19 cellular contexts compared by ENCODE assay signal in genomic region chr17:49508891-49509587, GRCh38. TPM values are rescaled to one million over a fixed set of nuclear protein-coding genes. Genes with fewer than 3 reads are reported as not detected.
DNase-seq lines count a peak whose midpoint lies in the region; ATAC-seq and TF ChIP-seq lines count a peak whose summit lies in the region.
"Had no signal": no experiment of that assay in that cellular context is flagged by ENCODE, and none has a peak within 500 bp of the region (broad histone marks: within the 10 kb centered on the region; RNA-seq: fewer than 3 reads in every experiment).

No MANE protein-coding gene starts in this region.

- 41 to 51% methylated on average over 6 to 7 of the region's 7 CpGs for WGBS in tibial nerve, 2 donors

- no peaks in the 10 kb centered on the region for H3F3A ChIP-seq in PC-3 (ENCODE audit: low read length, unreplicated experiment)

- peak overlapping the region; percentile 70 for H3K4me2 ChIP-seq in PC-3 (ENCODE audit: low read length)

- no TSS peak for BruUV-seq in PC-3 (replicated peaks; lab: Mats Ljungman, UMichigan)

- TF ChIP-seq CTCF in PC-3 (conservative IDR thresholded peaks at IDR 0.05; ENCODE audit: low read depth, low read length), result no peak
- no peak for TF ChIP-seq CTCF in tibial nerve (IDR thresholded peaks at IDR 0.05)

- H3K27ac ChIP-seq in PC-3 (ENCODE audit: low read length), result no peak overlapping the region
- H3K27ac ChIP-seq in tibial nerve, result peak overlapping the region in 3 of 4 donors; percentile 10 to 78 (median 58)
- H3K27ac ChIP-seq: 22Rv1, brain microvascular endothelial cell, lower lobe of right lung had no signal

- H3K36me3 ChIP-seq in PC-3 (ENCODE audit: low read depth, low read length) (no peaks in the 10 kb centered on the region), iPS-15b (ENCODE audit: control insufficient read depth, insufficient read depth, low read length) (peaks cover 6% of the 10 kb centered on the region), tibial nerve (peaks cover 0 to 57% (median 0%) of the 10 kb centered on the region in 3 donors)
- H3K36me3 ChIP-seq: brain microvascular endothelial cell, lower lobe of right lung had no signal

- TF ChIP-seq EP300 in tibial nerve (IDR thresholded peaks at IDR 0.05), result no peak

- TF ChIP-seq POLR2A in tibial nerve (IDR thresholded peaks at IDR 0.05), result no peak

- CTCF ChIA-PET in PC-3 (lab: Charles Lee), result no interaction called here

- H3K4me1 ChIP-seq in PC-3 (ENCODE audit: insufficient read depth, low read length) (peaks cover 21% of the 10 kb centered on the region), iPS-15b (ENCODE audit: control insufficient read depth, insufficient read depth, low read length) (peaks cover 15% of the 10 kb centered on the region), tibial nerve (peaks cover 0 to 76% (median 28%) of the 10 kb centered on the region in 4 donors)
- H3K4me1 ChIP-seq: lower lobe of right lung had no signal

- H3K4me3 ChIP-seq in PC-3 (ENCODE audit: low read length), result no peak overlapping the region
- peak overlapping the region; percentile 6 for H3K4me3 ChIP-seq in iPS-15b (ENCODE audit: low read depth, low read length)
- H3K4me3 ChIP-seq in tibial nerve, result no peak overlapping the region
- H3K4me3 ChIP-seq: lower lobe of right lung had no signal

- ATAC-seq in PC-3 (no peak), GM19328 (IDR thresholded peaks at IDR 0.05; ENCODE audit: unreplicated experiment) (no peak), GM19023 (IDR thresholded peaks at IDR 0.05; ENCODE audit: unreplicated experiment) (no peak)
- ATAC-seq: activated CD4-positive, CD25-positive, alpha-beta regulatory T cell treated with anti-CD3 and anti-CD28 coated beads, Interleukin-2, amount 50 U/mL, for 24 hours; activated T-helper 17 cell treated with anti-CD3 and anti-CD28 coated beads, Interleukin-2, amount 50 U/mL, for 72 hours; lower lobe of right lung had no signal

- no peaks in the 10 kb centered on the region for H3K9me2 ChIP-seq in PC-3 (replicated peaks; ENCODE audit: low read length)

- no peak overlapping the region for H2AFZ ChIP-seq in PC-3 (ENCODE audit: low read length)

- H3K27me3 ChIP-seq in PC-3 (ENCODE audit: low read length) (peaks cover 3% of the 10 kb centered on the region; the same call in 1 of the 2 replicates), iPS-15b (ENCODE audit: control insufficient read depth, insufficient read depth, low read length) (no peaks in the 10 kb centered on the region), tibial nerve (peaks cover 0 to 4% of the 10 kb centered on the region in 2 donors)

- DNase-seq in DMS 273 (lab: John Stamatoyannopoulos, UW; ENCODE audit: unreplicated experiment) (peak; percentile 78), DMS 273 treated with DMSO at 0.1 percent for 48 hours (lab: John Stamatoyannopoulos, UW) (no peak), PC-3 (no peak), tibial nerve (ENCODE audit: low spot score in 2 of 2) (no peak), UCSD-AML1 (lab: John Stamatoyannopoulos, UW; ENCODE audit: unreplicated experiment) (no peak)
- DNase-seq: brain microvascular endothelial cell; lower lobe of right lung; MM.1S; NCI-H446 treated with DMSO at 0.1 percent for 48 hours; small intestine; stimulated activated CD4-positive, alpha-beta T cell treated with anti-CD3 and anti-CD28 coated beads, Interleukin-4, amount 100 ng/mL, for 1 hour had no signal

- POLR2A ChIA-PET in PC-3 (lab: Charles Lee; ENCODE audit: unreplicated experiment), result no interaction called here

- no peaks in the 10 kb centered on the region for H3K9me3 ChIP-seq in PC-3 (ENCODE audit: low read length)
- H3K9me3 ChIP-seq in iPS-15b (ENCODE audit: control insufficient read depth, insufficient read depth, low read length), result no peaks in the 10 kb centered on the region
- no peaks in the 10 kb centered on the region for H3K9me3 ChIP-seq in tibial nerve
- H3K9me3 ChIP-seq: lower lobe of right lung had no signal

- H3K79me2 ChIP-seq in PC-3 (ENCODE audit: low read length), result no peaks in the 10 kb centered on the region

- H3K9ac ChIP-seq in PC-3 (ENCODE audit: low read length) (no peak overlapping the region), iPS-15b (ENCODE audit: low read depth, low read length) (no peak overlapping the region)

- intact Hi-C loops in PC-3 (cut with micrococcal nuclease), result no loop called here

- H4K20me1 ChIP-seq in PC-3 (ENCODE audit: low read length), result no peaks in the 10 kb centered on the region

RNA-seq across cellular contexts. Expression of gene NGFR, which starts 13.9 kb away (rescaled TPM):
- total RNA-seq in PC-3 (2014; rRNA removed) (0.29 TPM in 1 of 2 replicates, not detected in the other), tibial nerve (100 to 1,000 TPM; 205 to 279 (median 238) TPM)
- total RNA-seq: activated CD8-positive, alpha-beta memory T cell treated with anti-CD3 and anti-CD28 coated beads for 36 hours; endothelial cell of umbilical vein had no signal

Comparison
In these comparisons a context has a peak if more than half of its experiments do, and no peak if none do; other contexts are left out.
1. RNA of gene NGFR, which starts 13.9 kb away (total RNA-seq): 205 to 279 TPM in tibial nerve; 0.29 TPM in PC-3; every median in the first group is over 100 times any median in the second.